ENCODE assay signal across 2 cellular contexts in genomic region chr6:116057766-116058165, GRCh38.
TF ChIP-seq lines count a peak whose summit lies in the region.

No MANE protein-coding gene starts in this region.

TF ChIP-seq in SK-N-SH treated with all-trans-retinoic acid at 6 μM for 48 hours, 23 proteins besides CTCF, POLR2A, EP300 and RAD21 (continued from another document):
- TF ChIP-seq RARB (CRISPR knock-in tag; IDR thresholded peaks at IDR 0.05) (no peak), ZNF70 (CRISPR knock-in tag; IDR thresholded peaks at IDR 0.05) (no peak), TOX (CRISPR knock-in tag; IDR thresholded peaks at IDR 0.05; ENCODE audit: borderline replicate concordance) (no peak), ESRRG (CRISPR knock-in tag; IDR thresholded peaks at IDR 0.05) (no peak), ZC3H10 (CRISPR knock-in tag; IDR thresholded peaks at IDR 0.05) (no peak), CSRNP3 (CRISPR knock-in tag; IDR thresholded peaks at IDR 0.05) (no peak), ZFP3 (CRISPR knock-in tag; IDR thresholded peaks at IDR 0.05) (no peak), ZNF565 (CRISPR knock-in tag; conservative IDR thresholded peaks at IDR 0.05; ENCODE audit: low read depth) (no peak), GLIS3 (CRISPR knock-in tag; IDR thresholded peaks at IDR 0.05) (no peak), ZFP30 (CRISPR knock-in tag; IDR thresholded peaks at IDR 0.05) (no peak), BACH2 (CRISPR knock-in tag; IDR thresholded peaks at IDR 0.05; ENCODE audit: borderline replicate concordance) (no peak), OSR1 (CRISPR knock-in tag; IDR thresholded peaks at IDR 0.05) (no peak)
- TF ChIP-seq, protein P1, sequence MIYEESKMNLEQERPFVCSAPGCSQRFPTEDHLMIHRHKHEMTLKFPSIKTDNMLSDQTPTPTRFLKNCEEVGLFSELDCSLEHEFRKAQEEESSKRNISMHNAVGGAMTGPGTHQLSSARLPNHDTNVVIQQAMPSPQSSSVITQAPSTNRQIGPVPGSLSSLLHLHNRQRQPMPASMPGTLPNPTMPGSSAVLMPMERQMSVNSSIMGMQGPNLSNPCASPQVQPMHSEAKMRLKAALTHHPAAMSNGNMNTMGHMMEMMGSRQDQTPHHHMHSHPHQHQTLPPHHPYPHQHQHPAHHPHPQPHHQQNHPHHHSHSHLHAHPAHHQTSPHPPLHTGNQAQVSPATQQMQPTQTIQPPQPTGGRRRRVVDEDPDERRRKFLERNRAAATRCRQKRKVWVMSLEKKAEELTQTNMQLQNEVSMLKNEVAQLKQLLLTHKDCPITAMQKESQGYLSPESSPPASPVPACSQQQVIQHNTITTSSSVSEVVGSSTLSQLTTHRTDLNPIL (CRISPR knock-in tag; IDR thresholded peaks at IDR 0.05; ENCODE audit: low read depth), result no peak
- TF ChIP-seq, protein P2, sequence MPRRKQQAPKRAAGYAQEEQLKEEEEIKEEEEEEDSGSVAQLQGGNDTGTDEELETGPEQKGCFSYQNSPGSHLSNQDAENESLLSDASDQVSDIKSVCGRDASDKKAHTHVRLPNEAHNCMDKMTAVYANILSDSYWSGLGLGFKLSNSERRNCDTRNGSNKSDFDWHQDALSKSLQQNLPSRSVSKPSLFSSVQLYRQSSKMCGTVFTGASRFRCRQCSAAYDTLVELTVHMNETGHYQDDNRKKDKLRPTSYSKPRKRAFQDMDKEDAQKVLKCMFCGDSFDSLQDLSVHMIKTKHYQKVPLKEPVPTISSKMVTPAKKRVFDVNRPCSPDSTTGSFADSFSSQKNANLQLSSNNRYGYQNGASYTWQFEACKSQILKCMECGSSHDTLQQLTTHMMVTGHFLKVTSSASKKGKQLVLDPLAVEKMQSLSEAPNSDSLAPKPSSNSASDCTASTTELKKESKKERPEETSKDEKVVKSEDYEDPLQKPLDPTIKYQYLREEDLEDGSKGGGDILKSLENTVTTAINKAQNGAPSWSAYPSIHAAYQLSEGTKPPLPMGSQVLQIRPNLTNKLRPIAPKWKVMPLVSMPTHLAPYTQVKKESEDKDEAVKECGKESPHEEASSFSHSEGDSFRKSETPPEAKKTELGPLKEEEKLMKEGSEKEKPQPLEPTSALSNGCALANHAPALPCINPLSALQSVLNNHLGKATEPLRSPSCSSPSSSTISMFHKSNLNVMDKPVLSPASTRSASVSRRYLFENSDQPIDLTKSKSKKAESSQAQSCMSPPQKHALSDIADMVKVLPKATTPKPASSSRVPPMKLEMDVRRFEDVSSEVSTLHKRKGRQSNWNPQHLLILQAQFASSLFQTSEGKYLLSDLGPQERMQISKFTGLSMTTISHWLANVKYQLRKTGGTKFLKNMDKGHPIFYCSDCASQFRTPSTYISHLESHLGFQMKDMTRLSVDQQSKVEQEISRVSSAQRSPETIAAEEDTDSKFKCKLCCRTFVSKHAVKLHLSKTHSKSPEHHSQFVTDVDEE (CRISPR knock-in tag; IDR thresholded peaks at IDR 0.05), result no peak
- TF ChIP-seq, protein P3, sequence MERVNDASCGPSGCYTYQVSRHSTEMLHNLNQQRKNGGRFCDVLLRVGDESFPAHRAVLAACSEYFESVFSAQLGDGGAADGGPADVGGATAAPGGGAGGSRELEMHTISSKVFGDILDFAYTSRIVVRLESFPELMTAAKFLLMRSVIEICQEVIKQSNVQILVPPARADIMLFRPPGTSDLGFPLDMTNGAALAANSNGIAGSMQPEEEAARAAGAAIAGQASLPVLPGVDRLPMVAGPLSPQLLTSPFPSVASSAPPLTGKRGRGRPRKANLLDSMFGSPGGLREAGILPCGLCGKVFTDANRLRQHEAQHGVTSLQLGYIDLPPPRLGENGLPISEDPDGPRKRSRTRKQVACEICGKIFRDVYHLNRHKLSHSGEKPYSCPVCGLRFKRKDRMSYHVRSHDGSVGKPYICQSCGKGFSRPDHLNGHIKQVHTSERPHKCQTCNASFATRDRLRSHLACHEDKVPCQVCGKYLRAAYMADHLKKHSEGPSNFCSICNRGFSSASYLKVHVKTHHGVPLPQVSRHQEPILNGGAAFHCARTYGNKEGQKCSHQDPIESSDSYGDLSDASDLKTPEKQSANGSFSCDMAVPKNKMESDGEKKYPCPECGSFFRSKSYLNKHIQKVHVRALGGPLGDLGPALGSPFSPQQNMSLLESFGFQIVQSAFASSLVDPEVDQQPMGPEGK (CRISPR knock-in tag; IDR thresholded peaks at IDR 0.05; ENCODE audit: borderline replicate concordance), result no peak
- TF ChIP-seq, protein P4, sequence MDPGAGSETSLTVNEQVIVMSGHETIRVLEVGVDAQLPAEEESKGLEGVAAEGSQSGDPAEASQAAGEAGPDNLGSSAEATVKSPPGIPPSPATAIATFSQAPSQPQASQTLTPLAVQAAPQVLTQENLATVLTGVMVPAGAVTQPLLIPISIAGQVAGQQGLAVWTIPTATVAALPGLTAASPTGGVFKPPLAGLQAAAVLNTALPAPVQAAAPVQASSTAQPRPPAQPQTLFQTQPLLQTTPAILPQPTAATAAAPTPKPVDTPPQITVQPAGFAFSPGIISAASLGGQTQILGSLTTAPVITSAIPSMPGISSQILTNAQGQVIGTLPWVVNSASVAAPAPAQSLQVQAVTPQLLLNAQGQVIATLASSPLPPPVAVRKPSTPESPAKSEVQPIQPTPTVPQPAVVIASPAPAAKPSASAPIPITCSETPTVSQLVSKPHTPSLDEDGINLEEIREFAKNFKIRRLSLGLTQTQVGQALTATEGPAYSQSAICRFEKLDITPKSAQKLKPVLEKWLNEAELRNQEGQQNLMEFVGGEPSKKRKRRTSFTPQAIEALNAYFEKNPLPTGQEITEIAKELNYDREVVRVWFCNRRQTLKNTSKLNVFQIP (CRISPR knock-in tag; IDR thresholded peaks at IDR 0.05; ENCODE audit: borderline replicate concordance, low read depth), result no peak

TF ChIP-seq in GM23338, 12 proteins besides CTCF, POLR2A, EP300 and RAD21 (continued from another document):
- TF ChIP-seq, protein P5, sequence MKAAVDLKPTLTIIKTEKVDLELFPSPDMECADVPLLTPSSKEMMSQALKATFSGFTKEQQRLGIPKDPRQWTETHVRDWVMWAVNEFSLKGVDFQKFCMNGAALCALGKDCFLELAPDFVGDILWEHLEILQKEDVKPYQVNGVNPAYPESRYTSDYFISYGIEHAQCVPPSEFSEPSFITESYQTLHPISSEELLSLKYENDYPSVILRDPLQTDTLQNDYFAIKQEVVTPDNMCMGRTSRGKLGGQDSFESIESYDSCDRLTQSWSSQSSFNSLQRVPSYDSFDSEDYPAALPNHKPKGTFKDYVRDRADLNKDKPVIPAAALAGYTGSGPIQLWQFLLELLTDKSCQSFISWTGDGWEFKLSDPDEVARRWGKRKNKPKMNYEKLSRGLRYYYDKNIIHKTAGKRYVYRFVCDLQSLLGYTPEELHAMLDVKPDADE (IDR thresholded peaks at IDR 0.05), result no peak
- no peak for TF ChIP-seq STAT1 (IDR thresholded peaks at IDR 0.05; ENCODE audit: unreplicated experiment)
- TF ChIP-seq, protein P6, sequence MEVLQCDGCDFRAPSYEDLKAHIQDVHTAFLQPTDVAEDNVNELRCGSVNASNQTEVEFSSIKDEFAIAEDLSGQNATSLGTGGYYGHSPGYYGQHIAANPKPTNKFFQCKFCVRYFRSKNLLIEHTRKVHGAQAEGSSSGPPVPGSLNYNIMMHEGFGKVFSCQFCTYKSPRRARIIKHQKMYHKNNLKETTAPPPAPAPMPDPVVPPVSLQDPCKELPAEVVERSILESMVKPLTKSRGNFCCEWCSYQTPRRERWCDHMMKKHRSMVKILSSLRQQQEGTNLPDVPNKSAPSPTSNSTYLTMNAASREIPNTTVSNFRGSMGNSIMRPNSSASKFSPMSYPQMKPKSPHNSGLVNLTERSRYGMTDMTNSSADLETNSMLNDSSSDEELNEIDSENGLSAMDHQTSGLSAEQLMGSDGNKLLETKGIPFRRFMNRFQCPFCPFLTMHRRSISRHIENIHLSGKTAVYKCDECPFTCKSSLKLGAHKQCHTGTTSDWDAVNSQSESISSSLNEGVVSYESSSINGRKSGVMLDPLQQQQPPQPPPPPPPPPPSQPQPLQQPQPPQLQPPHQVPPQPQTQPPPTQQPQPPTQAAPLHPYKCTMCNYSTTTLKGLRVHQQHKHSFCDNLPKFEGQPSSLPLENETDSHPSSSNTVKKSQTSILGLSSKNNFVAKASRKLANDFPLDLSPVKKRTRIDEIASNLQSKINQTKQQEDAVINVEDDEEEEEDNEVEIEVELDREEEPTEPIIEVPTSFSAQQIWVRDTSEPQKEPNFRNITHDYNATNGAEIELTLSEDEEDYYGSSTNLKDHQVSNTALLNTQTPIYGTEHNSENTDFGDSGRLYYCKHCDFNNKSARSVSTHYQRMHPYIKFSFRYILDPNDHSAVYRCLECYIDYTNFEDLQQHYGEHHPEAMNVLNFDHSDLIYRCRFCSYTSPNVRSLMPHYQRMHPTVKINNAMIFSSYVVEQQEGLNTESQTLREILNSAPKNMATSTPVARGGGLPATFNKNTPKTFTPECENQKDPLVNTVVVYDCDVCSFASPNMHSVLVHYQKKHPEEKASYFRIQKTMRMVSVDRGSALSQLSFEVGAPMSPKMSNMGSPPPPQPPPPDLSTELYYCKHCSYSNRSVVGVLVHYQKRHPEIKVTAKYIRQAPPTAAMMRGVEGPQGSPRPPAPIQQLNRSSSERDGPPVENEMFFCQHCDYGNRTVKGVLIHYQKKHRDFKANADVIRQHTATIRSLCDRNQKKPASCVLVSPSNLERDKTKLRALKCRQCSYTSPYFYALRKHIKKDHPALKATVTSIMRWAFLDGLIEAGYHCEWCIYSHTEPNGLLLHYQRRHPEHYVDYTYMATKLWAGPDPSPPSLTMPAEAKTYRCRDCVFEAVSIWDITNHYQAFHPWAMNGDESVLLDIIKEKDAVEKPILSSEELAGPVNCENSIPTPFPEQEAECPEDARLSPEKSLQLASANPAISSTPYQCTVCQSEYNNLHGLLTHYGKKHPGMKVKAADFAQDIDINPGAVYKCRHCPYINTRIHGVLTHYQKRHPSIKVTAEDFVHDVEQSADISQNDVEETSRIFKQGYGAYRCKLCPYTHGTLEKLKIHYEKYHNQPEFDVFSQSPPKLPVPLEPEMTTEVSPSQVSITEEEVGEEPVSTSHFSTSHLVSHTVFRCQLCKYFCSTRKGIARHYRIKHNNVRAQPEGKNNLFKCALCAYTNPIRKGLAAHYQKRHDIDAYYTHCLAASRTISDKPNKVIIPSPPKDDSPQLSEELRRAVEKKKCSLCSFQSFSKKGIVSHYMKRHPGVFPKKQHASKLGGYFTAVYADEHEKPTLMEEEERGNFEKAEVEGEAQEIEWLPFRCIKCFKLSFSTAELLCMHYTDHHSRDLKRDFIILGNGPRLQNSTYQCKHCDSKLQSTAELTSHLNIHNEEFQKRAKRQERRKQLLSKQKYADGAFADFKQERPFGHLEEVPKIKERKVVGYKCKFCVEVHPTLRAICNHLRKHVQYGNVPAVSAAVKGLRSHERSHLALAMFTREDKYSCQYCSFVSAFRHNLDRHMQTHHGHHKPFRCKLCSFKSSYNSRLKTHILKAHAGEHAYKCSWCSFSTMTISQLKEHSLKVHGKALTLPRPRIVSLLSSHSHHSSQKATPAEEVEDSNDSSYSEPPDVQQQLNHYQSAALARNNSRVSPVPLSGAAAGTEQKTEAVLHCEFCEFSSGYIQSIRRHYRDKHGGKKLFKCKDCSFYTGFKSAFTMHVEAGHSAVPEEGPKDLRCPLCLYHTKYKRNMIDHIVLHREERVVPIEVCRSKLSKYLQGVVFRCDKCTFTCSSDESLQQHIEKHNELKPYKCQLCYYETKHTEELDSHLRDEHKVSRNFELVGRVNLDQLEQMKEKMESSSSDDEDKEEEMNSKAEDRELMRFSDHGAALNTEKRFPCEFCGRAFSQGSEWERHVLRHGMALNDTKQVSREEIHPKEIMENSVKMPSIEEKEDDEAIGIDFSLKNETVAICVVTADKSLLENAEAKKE (CRISPR knock-in tag; IDR thresholded peaks at IDR 0.05), result no peak
